In genomic region chr2:98608118-98608961, GRCh38 we compare ENCODE assay signal across 1 cellular context.
TF ChIP-seq lines count a peak whose summit lies in the region.

A gene with protein sequence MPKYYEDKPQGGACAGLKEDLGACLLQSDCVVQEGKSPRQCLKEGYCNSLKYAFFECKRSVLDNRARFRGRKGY (minus strand): TSS chr2:98608512. CDS start chr2:98608405, 107 bp downstream.
UNC50 (plus strand) TSS chr2:98608589; CDS start chr2:98609760, 1,171 bp downstream.

TF ChIP-seq in HepG2, 621 proteins besides CTCF, POLR2A, EP300 and RAD21 (continued from another document and continues in another):
- TF ChIP-seq ZNF318 (CRISPR knock-in tag; IDR thresholded peaks at IDR 0.05) (no peak), SAFB2 (CRISPR knock-in tag; IDR thresholded peaks at IDR 0.05; ENCODE audit: borderline replicate concordance, low read depth) (no peak), CREB3 (CRISPR knock-in tag; IDR thresholded peaks at IDR 0.05) (peak; percentile 92), TBX2 (CRISPR knock-in tag; IDR thresholded peaks at IDR 0.05; ENCODE audit: borderline replicate concordance) (peak; percentile 89), NFKB2 (CRISPR knock-in tag; IDR thresholded peaks at IDR 0.05; ENCODE audit: borderline replicate concordance) (peak; percentile 94), U2AF2 (IDR thresholded peaks at IDR 0.05; ENCODE audit: low read depth, low read length) (no peak), RBM39 (IDR thresholded peaks at IDR 0.05; ENCODE audit: low read depth, low read length, poor library complexity, severe bottlenecking) (peak; percentile 95), TAF15 (IDR thresholded peaks at IDR 0.05; ENCODE audit: low read depth, low read length, poor library complexity, severe bottlenecking) (peak; percentile 96), RNF2 (conservative IDR thresholded peaks at IDR 0.05; ENCODE audit: low read depth) (peak; percentile 87), ZBTB26 (CRISPR knock-in tag; IDR thresholded peaks at IDR 0.05; ENCODE audit: borderline replicate concordance) (peak; percentile 85; the same call in 1 of the 2 replicates), ZNF30 (CRISPR knock-in tag; IDR thresholded peaks at IDR 0.05) (0 out of 2 replicates have a peak, but pooled peaks have one; percentile 33), BRD4 (CRISPR knock-in tag; IDR thresholded peaks at IDR 0.05) (peak; percentile 97), MTA1 (CRISPR knock-in tag; IDR thresholded peaks at IDR 0.05; ENCODE audit: borderline replicate concordance) (peak; percentile 97; the same call in 1 of the 2 replicates), ZNF564 (CRISPR knock-in tag; IDR thresholded peaks at IDR 0.05) (0 out of 2 replicates have a peak, but pooled peaks have one; percentile 59), ZNF224 (CRISPR knock-in tag; IDR thresholded peaks at IDR 0.05) (peak; percentile 95; the same call in 1 of the 2 replicates), MYC (CRISPR knock-in tag; IDR thresholded peaks at IDR 0.05; ENCODE audit: borderline replicate concordance) (peak; percentile 91), ZNF251 (CRISPR knock-in tag; IDR thresholded peaks at IDR 0.05) (no peak), KMT2A (CRISPR knock-in tag; IDR thresholded peaks at IDR 0.05) (peak; percentile 100), TCF7 (IDR thresholded peaks at IDR 0.05; ENCODE audit: low read depth) (no peak), ZNF547 (CRISPR knock-in tag; IDR thresholded peaks at IDR 0.05) (peak; percentile 99), E2F2 (CRISPR knock-in tag; IDR thresholded peaks at IDR 0.05; ENCODE audit: borderline replicate concordance) (no peak; the same call in 1 of the 2 replicates), CSRNP1 (CRISPR knock-in tag; IDR thresholded peaks at IDR 0.05) (no peak; the same call in none of the 2 replicates), FLYWCH1 (CRISPR knock-in tag; IDR thresholded peaks at IDR 0.05) (no peak), ADNP (CRISPR knock-in tag; IDR thresholded peaks at IDR 0.05) (no peak), ZNF720 (CRISPR knock-in tag; IDR thresholded peaks at IDR 0.05) (peak; percentile 41), NCOA1 (CRISPR knock-in tag; IDR thresholded peaks at IDR 0.05) (peak; percentile 51; the same call in 1 of the 2 replicates), ZNF329 (CRISPR knock-in tag; IDR thresholded peaks at IDR 0.05; ENCODE audit: low read depth) (peak; percentile 74), PREB (CRISPR knock-in tag; IDR thresholded peaks at IDR 0.05) (peak; percentile 84; the same call in 1 of the 2 replicates), ARNT2 (CRISPR knock-in tag; IDR thresholded peaks at IDR 0.05; ENCODE audit: low read depth) (peak; percentile 93; the same call in 1 of the 2 replicates), GATAD1 (CRISPR knock-in tag; IDR thresholded peaks at IDR 0.05) (peak; percentile 99), ZNF788 (CRISPR knock-in tag; IDR thresholded peaks at IDR 0.05; ENCODE audit: borderline replicate concordance) (peak; percentile 97), TEF (CRISPR knock-in tag; IDR thresholded peaks at IDR 0.05) (peak; percentile 42), TRIM24 (CRISPR knock-in tag; IDR thresholded peaks at IDR 0.05) (no peak), IKZF4 (CRISPR knock-in tag; IDR thresholded peaks at IDR 0.05; ENCODE audit: borderline replicate concordance, low read depth, not compliant biosample characterization) (peak; percentile 97), ZNF775 (CRISPR knock-in tag; IDR thresholded peaks at IDR 0.05; ENCODE audit: borderline replicate concordance) (no peak), MTA3 (CRISPR knock-in tag; IDR thresholded peaks at IDR 0.05) (no peak)
- TF ChIP-seq, protein P1, sequence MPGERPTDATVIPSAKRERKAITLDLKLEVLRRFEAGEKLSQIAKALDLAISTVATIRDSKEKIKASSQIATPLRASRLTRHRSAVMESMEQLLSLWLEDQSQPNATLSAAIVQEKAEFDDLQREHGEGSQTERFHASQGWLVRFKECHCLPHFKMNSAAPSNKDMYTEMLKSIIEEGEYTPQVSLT (CRISPR knock-in tag; IDR thresholded peaks at IDR 0.05; ENCODE audit: borderline replicate concordance, low read depth) = peak; percentile 59; the same call in 1 of the 2 replicates
- TF ChIP-seq, protein P2, sequence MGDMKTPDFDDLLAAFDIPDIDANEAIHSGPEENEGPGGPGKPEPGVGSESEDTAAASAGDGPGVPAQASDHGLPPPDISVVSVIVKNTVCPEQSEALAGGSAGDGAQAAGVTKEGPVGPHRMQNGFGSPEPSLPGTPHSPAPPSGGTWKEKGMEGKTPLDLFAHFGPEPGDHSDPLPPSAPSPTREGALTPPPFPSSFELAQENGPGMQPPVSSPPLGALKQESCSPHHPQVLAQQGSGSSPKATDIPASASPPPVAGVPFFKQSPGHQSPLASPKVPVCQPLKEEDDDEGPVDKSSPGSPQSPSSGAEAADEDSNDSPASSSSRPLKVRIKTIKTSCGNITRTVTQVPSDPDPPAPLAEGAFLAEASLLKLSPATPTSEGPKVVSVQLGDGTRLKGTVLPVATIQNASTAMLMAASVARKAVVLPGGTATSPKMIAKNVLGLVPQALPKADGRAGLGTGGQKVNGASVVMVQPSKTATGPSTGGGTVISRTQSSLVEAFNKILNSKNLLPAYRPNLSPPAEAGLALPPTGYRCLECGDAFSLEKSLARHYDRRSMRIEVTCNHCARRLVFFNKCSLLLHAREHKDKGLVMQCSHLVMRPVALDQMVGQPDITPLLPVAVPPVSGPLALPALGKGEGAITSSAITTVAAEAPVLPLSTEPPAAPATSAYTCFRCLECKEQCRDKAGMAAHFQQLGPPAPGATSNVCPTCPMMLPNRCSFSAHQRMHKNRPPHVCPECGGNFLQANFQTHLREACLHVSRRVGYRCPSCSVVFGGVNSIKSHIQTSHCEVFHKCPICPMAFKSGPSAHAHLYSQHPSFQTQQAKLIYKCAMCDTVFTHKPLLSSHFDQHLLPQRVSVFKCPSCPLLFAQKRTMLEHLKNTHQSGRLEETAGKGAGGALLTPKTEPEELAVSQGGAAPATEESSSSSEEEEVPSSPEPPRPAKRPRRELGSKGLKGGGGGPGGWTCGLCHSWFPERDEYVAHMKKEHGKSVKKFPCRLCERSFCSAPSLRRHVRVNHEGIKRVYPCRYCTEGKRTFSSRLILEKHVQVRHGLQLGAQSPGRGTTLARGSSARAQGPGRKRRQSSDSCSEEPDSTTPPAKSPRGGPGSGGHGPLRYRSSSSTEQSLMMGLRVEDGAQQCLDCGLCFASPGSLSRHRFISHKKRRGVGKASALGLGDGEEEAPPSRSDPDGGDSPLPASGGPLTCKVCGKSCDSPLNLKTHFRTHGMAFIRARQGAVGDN (CRISPR knock-in tag; IDR thresholded peaks at IDR 0.05) = peak; percentile 98
